Comparison of ENCODE assay signal across 13 cellular contexts in genomic region chr22:50713008-50713385, GRCh38. TPM values are rescaled to one million over a fixed set of nuclear protein-coding genes. Genes with fewer than 3 reads are reported as not detected.
"Had no signal": no experiment of that assay in that cellular context is flagged by ENCODE, and none has a peak within 500 bp of the region (broad histone marks: within the 10 kb centered on the region; RNA-seq: fewer than 3 reads in every experiment).

No MANE protein-coding gene starts in this region.

- H3K27me3 ChIP-seq: pancreas, upper lobe of left lung had no signal

- H3K9me3 ChIP-seq: pancreas, SJSA1, upper lobe of left lung had no signal

- DNase-seq: activated CD4-positive, alpha-beta T cell treated with anti-CD3 and anti-CD28 coated beads for 36 hours; activated CD8-positive, alpha-beta memory T cell treated with anti-CD3 and anti-CD28 coated beads, Interleukin-2, amount 50 U/mL, for 48 hours; activated CD8-positive, alpha-beta T cell treated with anti-CD3 and anti-CD28 coated beads for 36 hours; activated naive CD8-positive, alpha-beta T cell treated with anti-CD3 and anti-CD28 coated beads, Interleukin-2, amount 50 U/mL, for 24 hours; mesenchymal stem cell; SW 1271; T-helper 9 cell; upper lobe of left lung had no signal

- H3K36me3 ChIP-seq: pancreas, SJSA1 had no signal

- H3K4me3 ChIP-seq: pancreas, SJSA1, upper lobe of left lung had no signal

- H3K27ac ChIP-seq: SJSA1 had no signal

- H3K4me1 ChIP-seq: SJSA1 had no signal

RNA-seq across cellular contexts. Expression of gene ACR, which starts 25.0 kb away (rescaled TPM):
- total RNA-seq: activated CD4-positive, alpha-beta T cell treated with anti-CD3 and anti-CD28 coated beads for 36 hours; activated CD8-positive, alpha-beta T cell treated with anti-CD3 and anti-CD28 coated beads for 36 hours; astrocyte; renal cortical epithelial cell; SJSA1 had no signal
- polyA plus RNA-seq: neural cell had no signal
